Comparison of ENCODE assay signal across 1 cellular context in genomic region chr2:202909394-202910192, GRCh38.
TF ChIP-seq lines count a peak whose summit lies in the region.

No MANE protein-coding gene starts in this region.

TF ChIP-seq in HepG2, 621 proteins besides CTCF, POLR2A, EP300 and RAD21 (continued from another document):
- TF ChIP-seq ZNF770 (CRISPR knock-in tag; IDR thresholded peaks at IDR 0.05) = peak; percentile 54; the same call in 1 of the 2 replicates
- TF ChIP-seq ZNF296 (CRISPR knock-in tag; conservative IDR thresholded peaks at IDR 0.05) = no peak
- TF ChIP-seq PAWR (CRISPR knock-in tag; IDR thresholded peaks at IDR 0.05; ENCODE audit: borderline replicate concordance) = no peak
TF ChIP-seq in HepG2: peak in this region for 8.
